Comparison of ENCODE assay signal across 9 cellular contexts in genomic region chr6:87151471-87151785, GRCh38. TPM values are rescaled to one million over a fixed set of nuclear protein-coding genes. Genes with fewer than 3 reads are reported as not detected.
DNase-seq lines count a peak whose midpoint lies in the region; ATAC-seq, FAIRE-seq and TF ChIP-seq lines count a peak whose summit lies in the region.
"Had no signal": no experiment of that assay in that cellular context is flagged by ENCODE, and none has a peak within 500 bp of the region (broad histone marks: within the 10 kb centered on the region; RNA-seq: fewer than 3 reads in every experiment).

No MANE protein-coding gene starts in this region.

- no peaks in the 10 kb centered on the region for H3K9me1 ChIP-seq in keratinocyte (ENCODE audit: control insufficient read depth, extremely low read depth, insufficient read depth, low read length)

- no peaks in the 10 kb centered on the region for H3K36me3 ChIP-seq in keratinocyte (ENCODE audit: control insufficient read depth in 2 of 2, extremely low read depth in 1 of 2, insufficient read depth in 2 of 2, low read length in 2 of 2)
- no peaks in the 10 kb centered on the region for H3K36me3 ChIP-seq in suprapubic skin

- ATAC-seq in activated naive CD4-positive, alpha-beta T cell treated with anti-CD3 and anti-CD28 coated beads, Interleukin-2, amount 50 U/mL, for 72 hours: no peak
- ATAC-seq: left colon had no signal

- peak overlapping the region; percentile 69 for H3K9ac ChIP-seq in keratinocyte (ENCODE audit: control insufficient read depth, extremely low read depth, insufficient read depth, low read length)

- 31% methylated on average over 4 of the region's 4 CpGs for WGBS in suprapubic skin

- no peak for TF ChIP-seq EP300 in suprapubic skin (IDR thresholded peaks at IDR 0.05)

- H3K27me3 ChIP-seq in keratinocyte (ENCODE audit: control insufficient read depth, extremely low read depth, insufficient read depth, low read length) (no peaks in the 10 kb centered on the region), suprapubic skin (no peaks in the 10 kb centered on the region)

- H3K27me3 Mint-ChIP-seq in T-helper 2 cell treated with Interferon-gamma antibody and Interleukin-4, amounts not matched to agents 5 μg/mL and 100 μg/mL, for 36 hours (ENCODE audit: low read depth): peaks cover 21% of the 10 kb centered on the region

- H3K27ac ChIP-seq in keratinocyte (ENCODE audit: control insufficient read depth, insufficient read depth, low read length) (peak overlapping the region; percentile 32), suprapubic skin (peak overlapping the region; percentile 93)

- no peaks in the 10 kb centered on the region for H3K9me3 Mint-ChIP-seq in T-helper 2 cell treated with Interferon-gamma antibody and Interleukin-4, amounts not matched to agents 5 μg/mL and 100 μg/mL, for 36 hours
- H3K9me3 Mint-ChIP-seq in activated naive CD4-positive, alpha-beta T cell treated with anti-CD3 and anti-CD28 coated beads, Interleukin-2, amount 50 U/mL, for 72 hours: no peaks in the 10 kb centered on the region

- H3K27ac Mint-ChIP-seq in T-helper 2 cell treated with Interferon-gamma antibody and Interleukin-4, amounts not matched to agents 5 μg/mL and 100 μg/mL, for 36 hours: peak overlapping the region; percentile 99
- H3K27ac Mint-ChIP-seq in activated naive CD4-positive, alpha-beta T cell treated with anti-CD3 and anti-CD28 coated beads, Interleukin-2, amount 50 U/mL, for 72 hours: peak overlapping the region; percentile 70 to 97

- dilution Hi-C loops in keratinocyte (cut with MboI; ENCODE audit: extremely low pct_ligation_motif_present, low sequenced_read_pairs): no loop called here

- peak overlapping the region; percentile 91 for H3K4me3 Mint-ChIP-seq in T-helper 2 cell treated with Interferon-gamma antibody and Interleukin-4, amounts not matched to agents 5 μg/mL and 100 μg/mL, for 36 hours

- DNase-seq in T-helper 2 cell treated with Interferon-gamma antibody and Interleukin-4, amounts not matched to agents 5 μg/mL and 100 μg/mL, for 36 hours (ENCODE audit: low spot score): no peak
- no peak for DNase-seq in T-helper 2 cell
- DNase-seq in activated naive CD4-positive, alpha-beta T cell treated with anti-CD3 and anti-CD28 coated beads, Interleukin-2, amount 50 U/mL, for 72 hours (ENCODE audit: low spot score in 2 of 2): no peak
- no peak for DNase-seq in keratinocyte (ENCODE audit: low read depth, low spot score)
- no peak for DNase-seq in suprapubic skin (ENCODE audit: low spot score in 2 of 2)
- DNase-seq in hepatic stellate cell (ENCODE audit: low spot score): no peak
- no peak for DNase-seq in GM10266 (ENCODE audit: extremely low spot score)
- no peak for DNase-seq in pons (ENCODE audit: low spot score)

- H3K9me3 ChIP-seq in keratinocyte (ENCODE audit: control insufficient read depth, low read depth, low read length): no peaks in the 10 kb centered on the region
- no peaks in the 10 kb centered on the region for H3K9me3 ChIP-seq in suprapubic skin

- TF ChIP-seq CTCF in keratinocyte (optimal IDR thresholded peaks at IDR 0.05 in 1 of 3, IDR thresholded peaks at IDR 0.05 in 1 of 3, conservative IDR thresholded peaks at IDR 0.05 in 1 of 3; ENCODE audit: extremely low read depth in 1 of 3, insufficient read depth in 2 of 3, low read length in 3 of 3) (no peak), suprapubic skin (IDR thresholded peaks at IDR 0.05) (no peak), GM10266 (IDR thresholded peaks at IDR 0.05; ENCODE audit: control insufficient read depth, insufficient read depth, low read depth, missing control alignments) (no peak)

- H3K4me2 ChIP-seq in keratinocyte (ENCODE audit: control insufficient read depth, extremely low read depth, insufficient read depth, low read depth, low read length): peak overlapping the region; percentile 85

- H2AFZ ChIP-seq in keratinocyte (ENCODE audit: control insufficient read depth, low read length): peak overlapping the region; percentile 94

- H3K4me1 ChIP-seq in keratinocyte (ENCODE audit: control insufficient read depth, extremely low read depth, insufficient read depth, low read length): peaks cover 32% of the 10 kb centered on the region
- peaks cover 35% of the 10 kb centered on the region for H3K4me1 ChIP-seq in suprapubic skin

- TF ChIP-seq POLR2A in suprapubic skin (IDR thresholded peaks at IDR 0.05): no peak

- no peak for FAIRE-seq in keratinocyte (lab: Jason Lieb, UNC)

- no peaks in the 10 kb centered on the region for H4K20me1 ChIP-seq in keratinocyte (ENCODE audit: control insufficient read depth, extremely low read depth, insufficient read depth, low read length)

- H3K4me1 Mint-ChIP-seq in T-helper 2 cell treated with Interferon-gamma antibody and Interleukin-4, amounts not matched to agents 5 μg/mL and 100 μg/mL, for 36 hours (ENCODE audit: low read depth): peaks cover 32% of the 10 kb centered on the region

- H3K4me3 ChIP-seq in keratinocyte (ENCODE audit: control insufficient read depth in 2 of 3, extremely low read depth in 1 of 3, insufficient read depth in 2 of 3, low read depth in 1 of 3, low read length in 3 of 3) (peak overlapping the region in 2 of 3 experiments; percentile 29 to 69), suprapubic skin (peak overlapping the region; percentile 70)

- H3K36me3 Mint-ChIP-seq in T-helper 2 cell treated with Interferon-gamma antibody and Interleukin-4, amounts not matched to agents 5 μg/mL and 100 μg/mL, for 36 hours (ENCODE audit: low read depth): peaks cover 3% of the 10 kb centered on the region
- H3K36me3 Mint-ChIP-seq in activated naive CD4-positive, alpha-beta T cell treated with anti-CD3 and anti-CD28 coated beads, Interleukin-2, amount 50 U/mL, for 72 hours: peaks cover 11 to 13% of the 10 kb centered on the region in 2 donors

- H3K79me2 ChIP-seq in keratinocyte (ENCODE audit: control insufficient read depth, insufficient read depth, low read length): peaks cover 11% of the 10 kb centered on the region

RNA-seq across cellular contexts. Expression of gene ZNF292, which starts 3.9 kb away (rescaled TPM):
- 10 to 100 TPM; 57.0 to 100.0 TPM for total RNA-seq in activated naive CD4-positive, alpha-beta T cell treated with anti-CD3 and anti-CD28 coated beads, Interleukin-2, amount 50 U/mL, for 72 hours
- 4.9 to 8.4 TPM (median 5.5 TPM) in 3 replicates for polyA plus RNA-seq in keratinocyte
- 215 TPM for polyA plus RNA-seq in keratinocyte (2011; ENCODE audit: low read depth)
- polyA plus RNA-seq in keratinocyte (2011; cell fraction: cytosol; rRNA removed): 1.2 and 3.1 TPM in 2 replicates
- 9.9 and 14.0 TPM in 2 replicates for polyA plus RNA-seq in keratinocyte (2011; cell fraction: nucleus; rRNA removed)
- 4.7 and 32.6 TPM in 2 replicates for polyA plus RNA-seq in keratinocyte (2012; ENCODE audit: low replicate concordance)
- polyA minus RNA-seq in keratinocyte: 5.7 to 34.7 TPM (median 16.1 TPM) in 3 replicates
- polyA minus RNA-seq in keratinocyte (2011; cell fraction: cytosol; rRNA and poly(A)+ RNA removed): 3.3 TPM
- 32.2 and 62.9 TPM in 2 replicates for polyA minus RNA-seq in keratinocyte (2011; cell fraction: nucleus; rRNA and poly(A)+ RNA removed)
- 100 to 1,000 TPM in 1 of 4 donors, 10 to 100 TPM in 3; 26.7 to 111 (median 34.7) TPM for total RNA-seq in suprapubic skin

RNA-seq across cellular contexts. Expression of gene CGA, which starts 56.5 kb away (rescaled TPM):
- total RNA-seq in activated naive CD4-positive, alpha-beta T cell treated with anti-CD3 and anti-CD28 coated beads, Interleukin-2, amount 50 U/mL, for 72 hours: not detected
- polyA plus RNA-seq in keratinocyte: not detected in 3 replicates
- polyA plus RNA-seq in keratinocyte (2011; ENCODE audit: low read depth): not detected
- 0.07 TPM in 1 of 2 replicates, not detected in the other for polyA plus RNA-seq in keratinocyte (2011; cell fraction: cytosol; rRNA removed)
- not detected in 2 replicates for polyA plus RNA-seq in keratinocyte (2011; cell fraction: nucleus; rRNA removed)
- 0.56 TPM in 1 of 2 replicates, not detected in the other for polyA plus RNA-seq in keratinocyte (2012; ENCODE audit: low replicate concordance)
- polyA minus RNA-seq in keratinocyte: not detected in 3 replicates
- 19.4 TPM for polyA minus RNA-seq in keratinocyte (2011; cell fraction: cytosol; rRNA and poly(A)+ RNA removed)
- 2.0 and 4.7 TPM in 2 replicates for polyA minus RNA-seq in keratinocyte (2011; cell fraction: nucleus; rRNA and poly(A)+ RNA removed)
- total RNA-seq in suprapubic skin: 1 to 10 TPM in 1 of 4 donors, under 1 TPM in 1, not detected in 2; 0.53 to 5.7 TPM
- total RNA-seq: left colon had no signal
